In genomic region chr5:4335078-4335477, GRCh38 we compare ENCODE assay signal across 37 cellular contexts.
"Had no signal": no experiment of that assay in that cellular context is flagged by ENCODE, and none has a peak within 500 bp of the region (broad histone marks: within the 10 kb centered on the region; RNA-seq: fewer than 3 reads in every experiment).

No MANE protein-coding gene starts in this region.

- H3K4me3 Mint-ChIP-seq: activated B cell treated with CpG ODN at 0.5 μM for 24 hours; activated CD4-positive, alpha-beta memory T cell treated with anti-CD3 and anti-CD28 coated beads for 36 hours; activated CD4-positive, alpha-beta T cell treated with anti-CD3 and anti-CD28 coated beads, Interleukin-2, amount 10 ng/mL, durations not matched to agents 24 days and 14 days; activated CD8-positive, alpha-beta T cell treated with anti-CD3 and anti-CD28 coated beads for 36 hours; activated naive CD4-positive, alpha-beta T cell treated with anti-CD3 and anti-CD28 coated beads for 36 hours; activated naive CD8-positive, alpha-beta T cell treated with anti-CD3 and anti-CD28 coated beads for 36 hours; activated T-cell treated with anti-CD3 and anti-CD28 coated beads, Interleukin-2, amount 50 U/mL, for 4 hours; activated T-cell treated with anti-CD3 and anti-CD28 coated beads, Interleukin-2, amount 50 U/mL, for 72 hours; activated T-helper 1 cell treated with anti-CD3 and anti-CD28 coated beads, Interleukin-12 subunit alpha, Interleukin-12 subunit beta, Interleukin-2, Interleukin-4 antibody, amounts not matched to agents 30 ng/mL and 10 ng/mL and 1 ng/mL, durations not matched to agents 14 hours and 24 hours and 36 hours; activated T-helper 17 cell treated with anti-CD3 and anti-CD28 coated beads, Interleukin-2, amount 50 U/mL, for 72 hours; T-helper 1 cell treated with Interleukin-12 subunit alpha and Interleukin-12 subunit beta and Interleukin-4 antibody, amounts not matched to agents 30 μg/mL and 1 μg/mL, for 36 hours; T-helper 2 cell treated with Interferon-gamma antibody and Interleukin-4, amounts not matched to agents 5 μg/mL and 100 μg/mL, for 36 hours had no signal

- H3K9me3 Mint-ChIP-seq: activated naive CD8-positive, alpha-beta T cell treated with anti-CD3 and anti-CD28 coated beads for 36 hours had no signal

- H3K36me3 ChIP-seq: adrenal gland, brain microvascular endothelial cell, breast epithelium had no signal

- H3K9me3 ChIP-seq: adrenal gland, body of pancreas, breast epithelium had no signal

- FAIRE-seq: astrocyte, TTC549 had no signal

- H3K4me3 ChIP-seq: adrenal gland, body of pancreas, breast epithelium had no signal

- H3K27me3 Mint-ChIP-seq: activated B cell treated with CpG ODN at 0.5 μM for 24 hours; activated CD4-positive, alpha-beta memory T cell treated with anti-CD3 and anti-CD28 coated beads for 36 hours; activated CD4-positive, alpha-beta T cell treated with anti-CD3 and anti-CD28 coated beads, Interleukin-2, amount 10 ng/mL, durations not matched to agents 24 days and 14 days; activated CD8-positive, alpha-beta T cell treated with anti-CD3 and anti-CD28 coated beads for 36 hours; activated naive CD8-positive, alpha-beta T cell treated with anti-CD3 and anti-CD28 coated beads for 36 hours; activated T-helper 17 cell treated with anti-CD3 and anti-CD28 coated beads, Interleukin-2, amount 50 U/mL, for 72 hours had no signal

- H3K27ac Mint-ChIP-seq: activated B cell treated with CpG ODN at 0.5 μM for 24 hours; activated CD4-positive, alpha-beta memory T cell treated with anti-CD3 and anti-CD28 coated beads for 36 hours; activated CD4-positive, alpha-beta T cell treated with anti-CD3 and anti-CD28 coated beads, Interleukin-2, amount 10 ng/mL, durations not matched to agents 24 days and 14 days; activated CD8-positive, alpha-beta T cell treated with anti-CD3 and anti-CD28 coated beads for 36 hours; activated naive CD4-positive, alpha-beta T cell treated with anti-CD3 and anti-CD28 coated beads for 36 hours; activated naive CD4-positive, alpha-beta T cell treated with anti-CD3 and anti-CD28 coated beads, Interleukin-2, amount 50 U/mL, for 72 hours; activated naive CD8-positive, alpha-beta T cell treated with anti-CD3 and anti-CD28 coated beads for 36 hours; activated T-cell treated with anti-CD3 and anti-CD28 coated beads, Interleukin-2, amount 50 U/mL, for 72 hours; activated T-helper 1 cell treated with anti-CD3 and anti-CD28 coated beads, Interleukin-12 subunit alpha, Interleukin-12 subunit beta, Interleukin-2, Interleukin-4 antibody, amounts not matched to agents 30 ng/mL and 10 ng/mL and 1 ng/mL, durations not matched to agents 14 hours and 24 hours and 36 hours; activated T-helper 17 cell treated with anti-CD3 and anti-CD28 coated beads, Interleukin-2, amount 50 U/mL, for 72 hours; T-helper 1 cell treated with Interleukin-12 subunit alpha and Interleukin-12 subunit beta and Interleukin-4 antibody, amounts not matched to agents 30 μg/mL and 1 μg/mL, for 36 hours; T-helper 2 cell treated with Interferon-gamma antibody and Interleukin-4, amounts not matched to agents 5 μg/mL and 100 μg/mL, for 36 hours had no signal

- H3K36me3 Mint-ChIP-seq: activated CD4-positive, alpha-beta memory T cell treated with anti-CD3 and anti-CD28 coated beads for 36 hours; activated naive CD8-positive, alpha-beta T cell treated with anti-CD3 and anti-CD28 coated beads for 36 hours had no signal

- DNase-seq: activated B cell treated with CpG ODN at 0.5 μM for 24 hours; activated CD4-positive, alpha-beta memory T cell treated with anti-CD3 and anti-CD28 coated beads for 36 hours; activated CD4-positive, alpha-beta T cell treated with anti-CD3 and anti-CD28 coated beads for 4 hours; activated CD4-positive, alpha-beta T cell treated with anti-CD3 and anti-CD28 coated beads, Interleukin-2, amount 10 ng/mL, durations not matched to agents 24 days and 14 days; activated CD4-positive, alpha-beta T cell treated with anti-CD3 and anti-CD28 coated beads, Interleukin-2, amount 50 U/mL, for 1 hour; activated CD4-positive, alpha-beta T cell treated with anti-CD3 and anti-CD28 coated beads, Interleukin-2, amount 50 U/mL, for 4 hours; activated CD4-positive, CD25-positive, alpha-beta regulatory T cell treated with anti-CD3 and anti-CD28 coated beads, Interleukin-2, amount 50 U/mL, for 72 hours; activated CD8-positive, alpha-beta memory T cell treated with anti-CD3 and anti-CD28 coated beads, Interleukin-2, amount 50 U/mL, for 4 hours; activated CD8-positive, alpha-beta T cell treated with anti-CD3 and anti-CD28 coated beads for 36 hours; activated effector memory CD4-positive, alpha-beta T cell treated with anti-CD3 and anti-CD28 coated beads, Interleukin-2, amount 50 U/mL, for 16 hours; activated gamma-delta T cell treated with Interleukin-2 at 50 U/mL for 16 hours; activated naive CD4-positive, alpha-beta T cell; activated naive CD4-positive, alpha-beta T cell treated with anti-CD3 and anti-CD28 coated beads for 36 hours; activated naive CD4-positive, alpha-beta T cell treated with anti-CD3 and anti-CD28 coated beads, Interleukin-2, amount 50 U/mL, for 16 hours; activated naive CD8-positive, alpha-beta T cell treated with anti-CD3 and anti-CD28 coated beads for 36 hours; activated T-cell treated with anti-CD3 and anti-CD28 coated beads for 4 hours; activated T-cell treated with anti-CD3 and anti-CD28 coated beads, Interleukin-2, amount 50 U/mL, for 1 hour; activated T-cell treated with anti-CD3 and anti-CD28 coated beads, Interleukin-2, amount 50 U/mL, for 4 hours; activated T-cell treated with anti-CD3 and anti-CD28 coated beads, Interleukin-2, amount 50 U/mL, for 72 hours; adrenal gland; amniotic stem cell; aorta; body of pancreas; brain microvascular endothelial cell; central memory CD4-positive, alpha-beta T cell; T-helper 1 cell; T-helper 2 cell; T-helper 9 cell had no signal

- H3K27me3 ChIP-seq: adrenal gland, body of pancreas, brain microvascular endothelial cell, breast epithelium had no signal

- H3K4me1 Mint-ChIP-seq: activated B cell treated with CpG ODN at 0.5 μM for 24 hours; activated CD4-positive, alpha-beta T cell treated with anti-CD3 and anti-CD28 coated beads, Interleukin-2, amount 10 ng/mL, durations not matched to agents 24 days and 14 days; activated naive CD8-positive, alpha-beta T cell treated with anti-CD3 and anti-CD28 coated beads for 36 hours; activated T-helper 17 cell treated with anti-CD3 and anti-CD28 coated beads, Interleukin-2, amount 50 U/mL, for 72 hours had no signal

- H3K27ac ChIP-seq: adrenal gland, body of pancreas, brain microvascular endothelial cell, breast epithelium, VCaP had no signal

- ATAC-seq: activated CD8-positive, alpha-beta T cell treated with anti-CD3 and anti-CD28 coated beads for 36 hours; activated naive CD4-positive, alpha-beta T cell treated with anti-CD3 and anti-CD28 coated beads, Interleukin-2, amount 50 U/mL, for 72 hours; activated T-cell treated with anti-CD3 and anti-CD28 coated beads, Interleukin-2, amount 50 U/mL, for 4 hours; activated T-cell treated with anti-CD3 and anti-CD28 coated beads, Interleukin-2, amount 50 U/mL, for 72 hours; activated T-helper 17 cell treated with anti-CD3 and anti-CD28 coated beads, Interleukin-2, amount 50 U/mL, for 72 hours; body of pancreas had no signal

- H3K4me1 ChIP-seq: adrenal gland, body of pancreas had no signal
